In genomic region chr13:98447130-98447529, GRCh38 we compare ENCODE assay signal across 24 cellular contexts.
A peak's percentile ranks its signal among the peaks of the same experiment; 100 is the strongest.
DNase-seq lines count a peak whose midpoint lies in the region; TF ChIP-seq lines count a peak whose summit lies in the region.
"Had no signal": no experiment of that assay in that cellular context is flagged by ENCODE, and none has a peak within 500 bp of the region (broad histone marks: within the 10 kb centered on the region; RNA-seq: fewer than 3 reads in every experiment).

No MANE protein-coding gene starts in this region.

- no peaks in the 10 kb centered on the region for H3K4me1 ChIP-seq in MM.1S (ENCODE audit: low read length)
- H3K4me1 ChIP-seq in sigmoid colon = peaks cover 0 to 46% (median 37%) of the 10 kb centered on the region in 4 donors
- peaks cover 6% of the 10 kb centered on the region; the same call in 1 of the 2 replicates for H3K4me1 ChIP-seq in SJCRH30

- H3K4me2 ChIP-seq in MM.1S (ENCODE audit: low read depth, low read length) = no peak overlapping the region
- H3K4me2 ChIP-seq: neural progenitor cell had no signal

- no peak overlapping the region for H3K4me3 Mint-ChIP-seq in activated CD4-positive, alpha-beta T cell treated with anti-CD3 and anti-CD28 coated beads, Interleukin-2, amount 10 ng/mL, durations not matched to agents 7 days and 5 days
- H3K4me3 Mint-ChIP-seq in HFFc6 = no peak overlapping the region
- no peak overlapping the region for H3K4me3 Mint-ChIP-seq in chondrocyte (ENCODE audit: unreplicated experiment)
- H3K4me3 Mint-ChIP-seq in osteocyte (ENCODE audit: unreplicated experiment) = no peak overlapping the region
- H3K4me3 Mint-ChIP-seq: activated B cell treated with CpG ODN at 0.5 μM for 24 hours; neural progenitor cell; stimulated activated naive CD8-positive, alpha-beta T cell treated with anti-CD3 and anti-CD28 coated beads, Interleukin-15, Interleukin-2, amounts not matched to agents 100 ng/mL and 50 ng/mL, for 24 hours had no signal

- 90 to 91% methylated on average over 5 of the region's 5 CpGs for WGBS in sigmoid colon, 2 donors

- no peak for TF ChIP-seq POLR2A in sigmoid colon (IDR thresholded peaks at IDR 0.05)

- H3K27ac Mint-ChIP-seq in activated CD4-positive, alpha-beta T cell treated with anti-CD3 and anti-CD28 coated beads, Interleukin-2, amount 10 ng/mL, durations not matched to agents 7 days and 5 days = peak overlapping the region; percentile 62
- H3K27ac Mint-ChIP-seq in HFFc6 (peak overlapping the region; percentile 64; the same call in 1 of the 2 replicates), chondrocyte (ENCODE audit: unreplicated experiment) (peak overlapping the region; percentile 58), osteocyte (ENCODE audit: unreplicated experiment) (peak overlapping the region; percentile 29)

- no peaks in the 10 kb centered on the region for H4K20me1 ChIP-seq in MM.1S (ENCODE audit: insufficient read depth, low read length)

- no peaks in the 10 kb centered on the region for H3K27me3 Mint-ChIP-seq in activated CD4-positive, alpha-beta T cell treated with anti-CD3 and anti-CD28 coated beads, Interleukin-2, amount 10 ng/mL, durations not matched to agents 7 days and 5 days
- H3K27me3 Mint-ChIP-seq in HFFc6 (ENCODE audit: insufficient read depth) (peaks cover 33% of the 10 kb centered on the region), chondrocyte (ENCODE audit: low read depth) (no peaks in the 10 kb centered on the region), osteocyte (ENCODE audit: unreplicated experiment) (no peaks in the 10 kb centered on the region)
- H3K27me3 Mint-ChIP-seq: activated B cell treated with CpG ODN at 0.5 μM for 24 hours; stimulated activated naive CD8-positive, alpha-beta T cell treated with anti-CD3 and anti-CD28 coated beads, Interleukin-15, Interleukin-2, amounts not matched to agents 100 ng/mL and 50 ng/mL, for 24 hours had no signal

- H3K27ac ChIP-seq in MM.1S (ENCODE audit: low read length) = no peak overlapping the region
- peak overlapping the region in 2 of 4 donors; percentile 67 to 68 for H3K27ac ChIP-seq in sigmoid colon
- no peak overlapping the region for H3K27ac ChIP-seq in SJCRH30
- H3K27ac ChIP-seq: cardiac muscle cell, epithelial cell of prostate, heart right ventricle, neural progenitor cell, psoas muscle had no signal

- no peak overlapping the region for H3K9ac ChIP-seq in MM.1S (ENCODE audit: low read length)
- H3K9ac ChIP-seq: neural progenitor cell had no signal

- H3K9me2 ChIP-seq in MM.1S (replicated peaks; ENCODE audit: insufficient read depth, low read length) = no peaks in the 10 kb centered on the region

- POLR2A ChIA-PET in activated CD4-positive, alpha-beta T cell treated with anti-CD3 and anti-CD28 coated beads, Interleukin-2, amount 10 ng/mL, durations not matched to agents 7 days and 5 days (lab: Charles Lee) = no interaction called here

- H3K27me3 ChIP-seq in MM.1S (replicated peaks; ENCODE audit: insufficient read depth, low read length) = no peaks in the 10 kb centered on the region
- no peaks in the 10 kb centered on the region for H3K27me3 ChIP-seq in sigmoid colon
- H3K27me3 ChIP-seq in SJCRH30 = no peaks in the 10 kb centered on the region
- H3K27me3 ChIP-seq: cardiac muscle cell, heart right ventricle, neural progenitor cell, tibial nerve had no signal

- peaks cover 34% of the 10 kb centered on the region for H3K4me1 Mint-ChIP-seq in activated CD4-positive, alpha-beta T cell treated with anti-CD3 and anti-CD28 coated beads, Interleukin-2, amount 10 ng/mL, durations not matched to agents 7 days and 5 days
- H3K4me1 Mint-ChIP-seq in HFFc6 (ENCODE audit: low read depth) (peaks cover 52% of the 10 kb centered on the region), chondrocyte (ENCODE audit: low read depth) (peaks cover 69% of the 10 kb centered on the region), osteocyte (ENCODE audit: unreplicated experiment) (peaks cover 66% of the 10 kb centered on the region)

- 0 out of 2 replicates have a peak, but pooled peaks cover 5% of the 10 kb centered on the region for H3K79me2 ChIP-seq in MM.1S (ENCODE audit: low read length)

- no peak for DNase-seq in activated CD4-positive, alpha-beta T cell treated with anti-CD3 and anti-CD28 coated beads, Interleukin-2, amount 10 ng/mL, durations not matched to agents 7 days and 5 days
- no peak for DNase-seq in activated CD4-positive, alpha-beta T cell treated with anti-CD3 and anti-CD28 coated beads, Interleukin-2, amount 50 U/mL, for 48 hours
- DNase-seq in HFFc6 (no peak), chondrocyte (ENCODE audit: low spot score) (no peak), osteocyte (ENCODE audit: extremely low spot score, unreplicated experiment) (no peak), MM.1S (no peak), sigmoid colon (no peak), SJCRH30 (no peak)
- DNase-seq: 8988T; activated B cell treated with CpG ODN at 0.5 μM for 24 hours; AML-193; heart right ventricle; Kasumi-1; left ventricle myocardium inferior; midbrain; NCI-H1930; psoas muscle; stimulated activated CD4-positive, alpha-beta T cell treated with anti-CD3 and anti-CD28 coated beads, Interleukin-1b, Interleukin-23, amount 100 ng/mL, for 48 hours; T1000 had no signal

- H3K9me3 ChIP-seq in MM.1S (replicated peaks; ENCODE audit: insufficient read depth, low read length) (no peaks in the 10 kb centered on the region), sigmoid colon (no peaks in the 10 kb centered on the region), SJCRH30 (replicated peaks) (no peaks in the 10 kb centered on the region)
- H3K9me3 ChIP-seq: heart right ventricle, left ventricle myocardium inferior, psoas muscle, tibial nerve had no signal

- H3F3A ChIP-seq in MM.1S (ENCODE audit: insufficient read depth, low read length) = no peaks in the 10 kb centered on the region

- H2AFZ ChIP-seq in MM.1S (ENCODE audit: low read length) = no peak overlapping the region
- H2AFZ ChIP-seq: neural progenitor cell had no signal

- H3K36me3 Mint-ChIP-seq in activated CD4-positive, alpha-beta T cell treated with anti-CD3 and anti-CD28 coated beads, Interleukin-2, amount 10 ng/mL, durations not matched to agents 7 days and 5 days (ENCODE audit: low read depth) = peaks cover 35% of the 10 kb centered on the region
- H3K36me3 Mint-ChIP-seq in HFFc6 (ENCODE audit: low read depth) (peaks cover 42% of the 10 kb centered on the region), chondrocyte (ENCODE audit: low read depth) (peaks cover 32% of the 10 kb centered on the region), osteocyte (ENCODE audit: unreplicated experiment) (peaks cover 39% of the 10 kb centered on the region)

- H3K4me3 ChIP-seq in MM.1S (ENCODE audit: low read length) (no peak overlapping the region), sigmoid colon (no peak overlapping the region), SJCRH30 (no peak overlapping the region)
- H3K4me3 ChIP-seq: cardiac muscle cell, heart right ventricle, left ventricle myocardium inferior, neural progenitor cell, psoas muscle, tibial nerve had no signal

- intact Hi-C loops in sigmoid colon (cut with DNase I) = no loop called here

- no peaks in the 10 kb centered on the region; the same call in none of the 2 replicates for H3K36me3 ChIP-seq in MM.1S (replicated peaks; ENCODE audit: insufficient read depth, low read length)
- peaks cover 0 to 36% (median 7%) of the 10 kb centered on the region in 4 donors for H3K36me3 ChIP-seq in sigmoid colon
- H3K36me3 ChIP-seq in SJCRH30 = peaks cover 14% of the 10 kb centered on the region; the same call in 1 of the 2 replicates
- H3K36me3 ChIP-seq: neural progenitor cell had no signal

- H3K9me3 Mint-ChIP-seq in activated CD4-positive, alpha-beta T cell treated with anti-CD3 and anti-CD28 coated beads, Interleukin-2, amount 10 ng/mL, durations not matched to agents 7 days and 5 days = no peaks in the 10 kb centered on the region
- H3K9me3 Mint-ChIP-seq in HFFc6 (no peaks in the 10 kb centered on the region), chondrocyte (ENCODE audit: low read depth) (no peaks in the 10 kb centered on the region), osteocyte (ENCODE audit: unreplicated experiment) (no peaks in the 10 kb centered on the region)
- H3K9me3 Mint-ChIP-seq: activated B cell treated with CpG ODN at 0.5 μM for 24 hours; neural progenitor cell; stimulated activated naive CD8-positive, alpha-beta T cell treated with anti-CD3 and anti-CD28 coated beads, Interleukin-15, Interleukin-2, amounts not matched to agents 100 ng/mL and 50 ng/mL, for 24 hours had no signal

- no peak for TF ChIP-seq EP300 in sigmoid colon (IDR thresholded peaks at IDR 0.05)

- CTCF ChIA-PET in activated CD4-positive, alpha-beta T cell treated with anti-CD3 and anti-CD28 coated beads, Interleukin-2, amount 10 ng/mL, durations not matched to agents 7 days and 5 days (lab: Charles Lee) = interaction anchor here (1.0 to 3.5 kb wide), 3 partner anchors 11 to 239 kb away, joined by 3 to 30 read pairs (median 3); no protein-coding TSS in a partner anchor

- no peak for TF ChIP-seq CTCF in HFFc6 (IDR thresholded peaks at IDR 0.05)
- no peak for TF ChIP-seq CTCF in chondrocyte (IDR thresholded peaks at IDR 0.05)
- no peak for TF ChIP-seq CTCF in osteocyte (IDR thresholded peaks at IDR 0.05)
- TF ChIP-seq CTCF in MM.1S (IDR thresholded peaks at IDR 0.05; ENCODE audit: low read length) = no peak
- TF ChIP-seq CTCF in sigmoid colon (IDR thresholded peaks at IDR 0.05) = no peak
